Comparison of ENCODE assay signal across 16 cellular contexts in the genomic region with DNA sequence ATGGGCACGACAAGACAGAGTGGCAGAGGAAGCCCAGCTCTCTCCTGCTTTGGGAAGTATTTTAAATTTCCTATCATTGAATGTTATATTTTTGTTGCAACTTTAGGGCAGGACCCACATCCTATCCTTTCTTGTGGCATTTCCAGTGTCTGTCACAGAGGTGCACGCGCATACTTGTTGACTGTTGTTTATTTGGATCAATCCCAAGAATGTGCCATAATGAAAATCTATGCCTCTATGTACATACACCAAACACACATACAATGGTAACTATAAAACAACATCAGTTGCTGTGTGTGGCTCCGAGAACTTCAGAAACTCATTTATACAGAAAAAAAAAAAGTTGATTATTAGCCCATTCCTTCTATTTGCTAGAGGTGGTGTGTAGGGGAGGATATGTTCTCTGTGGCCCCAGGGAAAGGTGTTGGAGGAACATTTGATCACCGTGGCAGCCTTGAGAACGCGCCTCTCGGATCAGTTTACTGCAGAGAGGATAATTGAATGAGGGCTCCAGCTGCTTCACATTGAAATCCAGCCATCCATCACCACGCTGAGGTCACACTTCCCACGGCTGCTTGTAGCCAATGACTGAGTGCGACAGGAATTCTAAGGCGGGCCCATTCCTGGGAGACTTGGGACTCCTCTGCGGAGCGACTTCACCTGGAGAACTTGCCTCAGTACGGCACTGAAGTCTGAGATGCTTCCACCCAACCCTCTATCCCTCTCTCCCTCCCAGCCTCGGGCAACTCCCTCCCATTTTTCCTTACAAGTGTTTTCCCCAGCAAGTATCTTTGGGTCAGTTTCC. TPM values are rescaled to one million over a fixed set of nuclear protein-coding genes. Genes with fewer than 3 reads are reported as not detected.
A peak's percentile ranks its signal among the peaks of the same experiment; 100 is the strongest.
DNase-seq lines count a peak whose midpoint lies in the region; ATAC-seq and TF ChIP-seq lines count a peak whose summit lies in the region.
"Had no signal": no experiment of that assay in that cellular context is flagged by ENCODE, and none has a peak within 500 bp of the region (broad histone marks: within the 10 kb centered on the region; RNA-seq: fewer than 3 reads in every experiment).

No MANE protein-coding gene starts in this region.

- no peaks in the 10 kb centered on the region for H3K9me3 ChIP-seq in tibial nerve
- H3K9me3 ChIP-seq in BE2C, result no peaks in the 10 kb centered on the region
- no peaks in the 10 kb centered on the region for H3K9me3 ChIP-seq in body of pancreas
- H3K9me3 ChIP-seq: BLaER1, upper lobe of right lung had no signal

- ATAC-seq in GM23338, result peak; percentile 99
- peak; percentile 99 for ATAC-seq in WTC11
- ATAC-seq in body of pancreas, result no peak
- ATAC-seq: activated naive CD8-positive, alpha-beta T cell treated with anti-CD3 and anti-CD28 coated beads, Interleukin-2, amount 50 U/mL, for 24 hours; K562; sciatic nerve; upper lobe of right lung had no signal

- 51 to 55% methylated on average over 16 of the region's 16 CpGs for WGBS in tibial nerve, 2 donors
- 46 to 51% methylated on average over 15 to 16 of the region's 16 CpGs for WGBS in body of pancreas, 2 donors

- TF ChIP-seq CTCF in GM23338 (conservative IDR thresholded peaks at IDR 0.05; ENCODE audit: low read depth in 2 of 2) (no peak), WTC11 (IDR thresholded peaks at IDR 0.05) (no peak), tibial nerve (IDR thresholded peaks at IDR 0.05) (no peak), BE2C (IDR thresholded peaks at IDR 0.05; ENCODE audit: low read depth, low read length) (no peak), body of pancreas (IDR thresholded peaks at IDR 0.05) (no peak)

- H3K27ac ChIP-seq in GM23338 (ENCODE audit: low read depth) (no peak overlapping the region), tibial nerve (no peak overlapping the region), body of pancreas (no peak overlapping the region)
- H3K27ac ChIP-seq: BLaER1, dorsolateral prefrontal cortex, upper lobe of right lung had no signal

- no peak overlapping the region; the same call in 1 of the 2 replicates for H3K4me3 ChIP-seq in GM23338
- no peak overlapping the region for H3K4me3 ChIP-seq in tibial nerve
- no peak overlapping the region for H3K4me3 ChIP-seq in BE2C (ENCODE audit: low read depth, low read length)
- H3K4me3 ChIP-seq in body of pancreas, result no peak overlapping the region
- H3K4me3 ChIP-seq: BLaER1, dorsolateral prefrontal cortex, K562, upper lobe of right lung had no signal

- H2AFZ ChIP-seq in GM23338, result peak overlapping the region; percentile 72; the same call in 1 of the 2 replicates

- H3K27me3 ChIP-seq in GM23338 (ENCODE audit: insufficient read depth) (no peaks in the 10 kb centered on the region), tibial nerve (peaks cover 0 to 14% of the 10 kb centered on the region in 2 donors), BE2C (no peaks in the 10 kb centered on the region), body of pancreas (no peaks in the 10 kb centered on the region)
- H3K27me3 ChIP-seq: BLaER1, upper lobe of right lung had no signal

- no peaks in the 10 kb centered on the region for H3K79me2 ChIP-seq in GM23338 (replicated peaks; ENCODE audit: insufficient read depth)

- no peak for TF ChIP-seq EP300 in tibial nerve (IDR thresholded peaks at IDR 0.05)

- no peaks in the 10 kb centered on the region for H3K9me2 ChIP-seq in GM23338 (ENCODE audit: insufficient read depth)

- no peak overlapping the region for H3K27ac Mint-ChIP-seq in GM23338
- peak overlapping the region; percentile 97 for H3K27ac Mint-ChIP-seq in WTC11
- H3K27ac Mint-ChIP-seq: activated naive CD8-positive, alpha-beta T cell treated with anti-CD3 and anti-CD28 coated beads, Interleukin-2, amount 50 U/mL, for 24 hours had no signal

- H3K4me1 Mint-ChIP-seq in GM23338 (peaks cover 15% of the 10 kb centered on the region), WTC11 (peaks cover 25% of the 10 kb centered on the region)
- H3K4me1 Mint-ChIP-seq: activated naive CD8-positive, alpha-beta T cell treated with anti-CD3 and anti-CD28 coated beads, Interleukin-2, amount 50 U/mL, for 24 hours had no signal

- H3K27me3 Mint-ChIP-seq in GM23338 (ENCODE audit: insufficient read depth, low read depth, poor library complexity) (peaks cover 1% of the 10 kb centered on the region), WTC11 (ENCODE audit: low read depth) (no peaks in the 10 kb centered on the region)

- CTCF ChIA-PET in WTC11 (lab: Charles Lee), result interaction anchor here (0.6 to 1.1 kb wide), 3 partner anchors 9 to 247 kb away, joined by 3 read pairs; no protein-coding TSS in a partner anchor

- H3F3A ChIP-seq in GM23338 (replicated peaks; ENCODE audit: low read depth), result no peaks in the 10 kb centered on the region

- intact Hi-C loops in body of pancreas (cut with DNase I), result no loop called here

- peak; percentile 83 for DNase-seq in GM23338 (ENCODE audit: low spot score)
- DNase-seq in NCI-H2107 (lab: John Stamatoyannopoulos, UW), result peak; percentile 80
- peak; percentile 70 for DNase-seq in WTC11 (ENCODE audit: low spot score)
- DNase-seq in myocyte (ENCODE audit: low read depth), result peak; percentile 64
- no peak for DNase-seq in activated CD8-positive, alpha-beta memory T cell treated with anti-CD3 and anti-CD28 coated beads, Interleukin-2, amount 50 U/mL, for 4 hours
- no peak for DNase-seq in tibial nerve (ENCODE audit: low spot score in 2 of 2)
- no peak for DNase-seq in BE2C
- no peak for DNase-seq in body of pancreas
- DNase-seq: activated naive CD8-positive, alpha-beta T cell treated with anti-CD3 and anti-CD28 coated beads, Interleukin-2, amount 50 U/mL, for 24 hours; dorsolateral prefrontal cortex; GOT3; T-helper 1 cell; upper lobe of right lung had no signal

- no peaks in the 10 kb centered on the region for H3K4me1 ChIP-seq in GM23338 (ENCODE audit: insufficient read depth)
- no peaks in the 10 kb centered on the region for H3K4me1 ChIP-seq in tibial nerve
- H3K4me1 ChIP-seq in BE2C, result peaks cover 11% of the 10 kb centered on the region; the same call in 1 of the 2 replicates
- peaks cover 12% of the 10 kb centered on the region for H3K4me1 ChIP-seq in body of pancreas
- H3K4me1 ChIP-seq: upper lobe of right lung had no signal

- H3K36me3 Mint-ChIP-seq in GM23338 (ENCODE audit: low read depth) (no peaks in the 10 kb centered on the region), WTC11 (no peaks in the 10 kb centered on the region)

- peak overlapping the region; percentile 23; the same call in 2 of the 3 replicates for H3K4me3 Mint-ChIP-seq in GM23338
- H3K4me3 Mint-ChIP-seq in WTC11, result peak overlapping the region; percentile 70
- H3K4me3 Mint-ChIP-seq: activated naive CD8-positive, alpha-beta T cell treated with anti-CD3 and anti-CD28 coated beads, Interleukin-2, amount 50 U/mL, for 24 hours had no signal

- no peaks in the 10 kb centered on the region for H3K36me3 ChIP-seq in GM23338 (ENCODE audit: insufficient read depth)
- no peaks in the 10 kb centered on the region for H3K36me3 ChIP-seq in tibial nerve
- no peaks in the 10 kb centered on the region for H3K36me3 ChIP-seq in BE2C
- H3K36me3 ChIP-seq in body of pancreas (replicated peaks in 1 of 2; ENCODE audit: insufficient read depth in 1 of 2, low read depth in 2 of 2), result no peaks in the 10 kb centered on the region
- H3K36me3 ChIP-seq: BLaER1, upper lobe of right lung had no signal

- POLR2A ChIA-PET in WTC11 (lab: Charles Lee), result no interaction called here

- H3K9me3 Mint-ChIP-seq in GM23338 (no peaks in the 10 kb centered on the region), WTC11 (no peaks in the 10 kb centered on the region)
- H3K9me3 Mint-ChIP-seq: activated naive CD8-positive, alpha-beta T cell treated with anti-CD3 and anti-CD28 coated beads, Interleukin-2, amount 50 U/mL, for 24 hours had no signal

- H3K4me2 ChIP-seq in GM23338, result peak overlapping the region; percentile 72
- H3K4me2 ChIP-seq: BLaER1 had no signal

- no peaks in the 10 kb centered on the region for H4K20me1 ChIP-seq in GM23338 (replicated peaks; ENCODE audit: insufficient read depth)
- H4K20me1 ChIP-seq: BLaER1 had no signal

- TF ChIP-seq POLR2A in tibial nerve (IDR thresholded peaks at IDR 0.05) (no peak), body of pancreas (IDR thresholded peaks at IDR 0.05) (no peak)

TF ChIP-seq in GM23338, 12 proteins besides CTCF, POLR2A, EP300 and RAD21:
- TF ChIP-seq EZH2phosphoT487 (IDR thresholded peaks at IDR 0.05; ENCODE audit: unreplicated experiment), result no peak
- peak; percentile 46; the same call in 1 of the 2 replicates for TF ChIP-seq CREB1 (CRISPR knock-in tag; IDR thresholded peaks at IDR 0.05; ENCODE audit: low read depth)

RNA-seq across cellular contexts. Expression of gene SMPX, which starts 19.6 kb away (rescaled TPM):
- 0.70 TPM in 1 of 2 replicates, not detected in the other for total RNA-seq in GM23338 (2014; rRNA removed; shearing (Covaris generic))
- 0.33 TPM in 1 of 2 replicates, not detected in the other for polyA plus RNA-seq in GM23338 (2016; fragmentation: Nextera tagmentation; extraction: Ambion mirVana)
- total RNA-seq in WTC11 (2021), result not detected in 3 replicates
- 151 and 204 TPM in 2 replicates for total RNA-seq in myocyte
- 68.5 TPM for polyA plus RNA-seq in myocyte (2012)
- not detected for total RNA-seq in tibial nerve
- polyA plus RNA-seq in BE2C (2012; ENCODE audit: insufficient read depth, insufficient read length, low read depth), result not detected
- total RNA-seq in body of pancreas, result not detected
- total RNA-seq: K562, sciatic nerve, upper lobe of right lung had no signal
- polyA plus RNA-seq: K562 had no signal

Comparison
In these comparisons a context has a peak if more than half of its experiments do, and no peak if none do; other contexts are left out.
1. DNase-seq: peak in GM23338 (single experiment), NCI-H2107 (single experiment), WTC11 (single experiment) and myocyte (single experiment); none in activated CD8-positive, alpha-beta memory T cell treated with anti-CD3 and anti-CD28 coated beads, Interleukin-2, amount 50 U/mL, for 4 hours (single experiment), tibial nerve (0 of 2), BE2C (single experiment) and body of pancreas (0 of 4).
2. RNA of gene SMPX, which starts 19.6 kb away (total RNA-seq): 151 to 204 TPM in myocyte; not detected in WTC11, 0.70 TPM in GM23338, not detected in tibial nerve and not detected in body of pancreas; every median in the first group is over 10 times any median in the second.